ENCODE assay signal across 22 cellular contexts in the genomic region with DNA sequence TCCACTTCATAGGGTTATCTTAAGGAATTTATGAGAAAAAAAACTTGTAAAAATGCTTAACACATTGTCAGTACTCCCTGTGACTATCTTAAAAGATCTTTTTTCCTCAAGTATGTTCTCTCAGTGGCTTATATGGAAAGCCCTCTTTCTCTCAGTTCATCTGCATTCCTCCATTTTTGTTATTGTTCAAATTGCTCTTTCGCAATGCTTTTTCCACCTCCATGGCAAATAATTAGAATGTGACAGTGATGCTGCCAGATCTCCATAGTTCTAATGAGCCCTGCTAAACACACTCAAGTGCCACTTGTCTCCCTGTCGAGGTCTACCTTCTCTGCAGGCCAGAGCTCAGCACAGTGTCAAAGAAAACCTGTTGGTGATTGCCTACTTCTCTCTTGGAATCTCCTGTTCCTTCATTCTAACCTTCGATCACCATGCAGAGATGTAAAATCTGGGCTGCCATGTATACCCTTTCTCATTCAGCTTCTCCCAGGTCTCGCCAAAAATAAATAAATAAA. TPM values are rescaled to one million over a fixed set of nuclear protein-coding genes. Genes with fewer than 3 reads are reported as not detected.
"Had no signal": no experiment of that assay in that cellular context is flagged by ENCODE, and none has a peak within 500 bp of the region (broad histone marks: within the 10 kb centered on the region; RNA-seq: fewer than 3 reads in every experiment).

No MANE protein-coding gene starts in this region.

- FAIRE-seq: astrocyte, endothelial cell of umbilical vein had no signal

- H3K27me3 ChIP-seq: adrenal gland, breast epithelium, esophagus muscularis mucosa, neutrophil, sigmoid colon, testis had no signal

- H3K27ac Mint-ChIP-seq: activated naive CD4-positive, alpha-beta T cell treated with anti-CD3 and anti-CD28 coated beads, Interleukin-2, amount 50 U/mL, for 24 hours; dendritic cell treated with granulocyte-macrophage colony-stimulating factor and Interleukin-4, amounts not matched to agents 40 ng/mL and 50 ng/mL, for 4 days; naive thymus-derived CD8-positive, alpha-beta T cell; stimulated activated effector memory CD8-positive, alpha-beta T cell treated with anti-CD3 and anti-CD28 coated beads, Interleukin-12 subunit alpha, Interleukin-12 subunit beta, amount 100 ng/mL, for 72 hours; type B pancreatic cell had no signal

- H3K9me3 ChIP-seq: adrenal gland, breast epithelium, esophagus muscularis mucosa, neutrophil, sigmoid colon, testis had no signal

- H3K27ac ChIP-seq: adrenal gland, breast epithelium, esophagus muscularis mucosa, neutrophil, parathyroid adenoma, sigmoid colon, testis, VCaP had no signal

- H3K36me3 Mint-ChIP-seq: activated naive CD4-positive, alpha-beta T cell treated with anti-CD3 and anti-CD28 coated beads, Interleukin-2, amount 50 U/mL, for 24 hours; naive thymus-derived CD8-positive, alpha-beta T cell; stimulated activated effector memory CD8-positive, alpha-beta T cell treated with anti-CD3 and anti-CD28 coated beads, Interleukin-12 subunit alpha, Interleukin-12 subunit beta, amount 100 ng/mL, for 72 hours; type B pancreatic cell had no signal

- H3K4me1 Mint-ChIP-seq: activated naive CD4-positive, alpha-beta T cell treated with anti-CD3 and anti-CD28 coated beads, Interleukin-2, amount 50 U/mL, for 24 hours; stimulated activated effector memory CD8-positive, alpha-beta T cell treated with anti-CD3 and anti-CD28 coated beads, Interleukin-12 subunit alpha, Interleukin-12 subunit beta, amount 100 ng/mL, for 72 hours had no signal

- H3K79me2 ChIP-seq: parathyroid adenoma had no signal

- H3K4me3 Mint-ChIP-seq: activated naive CD4-positive, alpha-beta T cell treated with anti-CD3 and anti-CD28 coated beads, Interleukin-2, amount 50 U/mL, for 24 hours; dendritic cell treated with granulocyte-macrophage colony-stimulating factor and Interleukin-4, amounts not matched to agents 40 ng/mL and 50 ng/mL, for 4 days; naive thymus-derived CD8-positive, alpha-beta T cell; stimulated activated effector memory CD8-positive, alpha-beta T cell treated with anti-CD3 and anti-CD28 coated beads, Interleukin-12 subunit alpha, Interleukin-12 subunit beta, amount 100 ng/mL, for 72 hours; type B pancreatic cell had no signal

- H3K27me3 Mint-ChIP-seq: activated naive CD4-positive, alpha-beta T cell treated with anti-CD3 and anti-CD28 coated beads, Interleukin-2, amount 50 U/mL, for 24 hours; dendritic cell treated with granulocyte-macrophage colony-stimulating factor and Interleukin-4, amounts not matched to agents 40 ng/mL and 50 ng/mL, for 4 days; type B pancreatic cell had no signal

- DNase-seq: activated CD4-positive, CD25-positive, alpha-beta regulatory T cell treated with anti-CD3 and anti-CD28 coated beads, Interleukin-2, amount 50 U/mL, for 72 hours; activated CD8-positive, alpha-beta memory T cell treated with anti-CD3 and anti-CD28 coated beads for 24 hours; activated gamma-delta T cell; adrenal gland; effector CD8-positive, alpha-beta T cell; mesendoderm; naive thymus-derived CD8-positive, alpha-beta T cell; sigmoid colon; stimulated activated CD4-positive, alpha-beta T cell treated with anti-CD3 and anti-CD28 coated beads, Interleukin-4, amount 100 ng/mL, for 24 hours; testis had no signal

- H3K4me1 ChIP-seq: breast epithelium, esophagus muscularis mucosa, parathyroid adenoma, sigmoid colon, testis had no signal

- H3K9me3 Mint-ChIP-seq: activated naive CD4-positive, alpha-beta T cell treated with anti-CD3 and anti-CD28 coated beads, Interleukin-2, amount 50 U/mL, for 24 hours; dendritic cell treated with granulocyte-macrophage colony-stimulating factor and Interleukin-4, amounts not matched to agents 40 ng/mL and 50 ng/mL, for 4 days; naive thymus-derived CD8-positive, alpha-beta T cell; stimulated activated effector memory CD8-positive, alpha-beta T cell treated with anti-CD3 and anti-CD28 coated beads, Interleukin-12 subunit alpha, Interleukin-12 subunit beta, amount 100 ng/mL, for 72 hours; type B pancreatic cell had no signal

- H3K9ac ChIP-seq: parathyroid adenoma had no signal

- H3K4me3 ChIP-seq: adrenal gland, breast epithelium, esophagus muscularis mucosa, sigmoid colon, testis had no signal

- ATAC-seq: naive thymus-derived CD8-positive, alpha-beta T cell; stimulated activated effector memory CD8-positive, alpha-beta T cell treated with anti-CD3 and anti-CD28 coated beads, Interleukin-12 subunit alpha, Interleukin-12 subunit beta, amount 100 ng/mL, for 72 hours had no signal

- H3K36me3 ChIP-seq: adrenal gland, breast epithelium, esophagus muscularis mucosa, neutrophil, sigmoid colon had no signal

- H2AFZ ChIP-seq: parathyroid adenoma had no signal

RNA-seq across cellular contexts. Expression of gene ABCB5, which starts 37.2 kb away (rescaled TPM):
- total RNA-seq: adrenal gland; astrocyte; chondrocyte; endothelial cell of umbilical vein; naive thymus-derived CD8-positive, alpha-beta T cell had no signal
- polyA plus RNA-seq: endothelial cell of umbilical vein; naive thymus-derived CD8-positive, alpha-beta T cell had no signal
